In genomic region chr10:21511931-21512330, GRCh38 we compare ENCODE assay signal across 22 cellular contexts. TPM values are rescaled to one million over a fixed set of nuclear protein-coding genes. Genes with fewer than 3 reads are reported as not detected.
DNase-seq lines count a peak whose midpoint lies in the region; TF ChIP-seq lines count a peak whose summit lies in the region.
"Had no signal": no experiment of that assay in that cellular context is flagged by ENCODE, and none has a peak within 500 bp of the region (broad histone marks: within the 10 kb centered on the region; RNA-seq: fewer than 3 reads in every experiment).

No MANE protein-coding gene starts in this region.

- no peak for TF ChIP-seq EP300 in tibial nerve (IDR thresholded peaks at IDR 0.05)

- H3K4me1 Mint-ChIP-seq in endothelial cell (ENCODE audit: unreplicated experiment): peaks cover 61% of the 10 kb centered on the region

- peaks cover 18% of the 10 kb centered on the region for H3K27me3 Mint-ChIP-seq in endothelial cell (ENCODE audit: unreplicated experiment)

- H3K4me3 Mint-ChIP-seq in endothelial cell (ENCODE audit: unreplicated experiment): peak overlapping the region; percentile 90
- H3K4me3 Mint-ChIP-seq: stimulated activated naive CD8-positive, alpha-beta T cell treated with anti-CD3 and anti-CD28 coated beads, Interleukin-15, amount 100 ng/mL, for 72 hours had no signal

- WGBS in mesodermal cell (ENCODE audit: insufficient coverage in 2 of 2), 2 experiments: no CpG with 5 or more reads among the region's 1 CpG
- WGBS in tibial nerve, 2 donors: 52 to 58% methylated on average over 1 of the region's 1 CpG

- H3K36me3 Mint-ChIP-seq in endothelial cell (ENCODE audit: low read depth, unreplicated experiment): peaks cover 9% of the 10 kb centered on the region

- no peaks in the 10 kb centered on the region for H3K9me3 Mint-ChIP-seq in endothelial cell (ENCODE audit: unreplicated experiment)
- H3K9me3 Mint-ChIP-seq: stimulated activated naive CD8-positive, alpha-beta T cell treated with anti-CD3 and anti-CD28 coated beads, Interleukin-15, amount 100 ng/mL, for 72 hours had no signal

- no peak overlapping the region for H3K4me3 ChIP-seq in mesodermal cell (ENCODE audit: extremely low read depth, insufficient read depth, low read length, poor library complexity, severe bottlenecking)
- H3K4me3 ChIP-seq in tibial nerve: no peak overlapping the region
- H3K4me3 ChIP-seq: SJCRH30 had no signal

- TF ChIP-seq CTCF in endothelial cell (IDR thresholded peaks at IDR 0.05; ENCODE audit: unreplicated experiment): no peak
- TF ChIP-seq CTCF in tibial nerve (IDR thresholded peaks at IDR 0.05): no peak

- peak overlapping the region; percentile 98 for H3K27ac Mint-ChIP-seq in endothelial cell (ENCODE audit: unreplicated experiment)
- H3K27ac Mint-ChIP-seq: stimulated activated naive CD8-positive, alpha-beta T cell treated with anti-CD3 and anti-CD28 coated beads, Interleukin-15, amount 100 ng/mL, for 72 hours had no signal

- H3K27me3 ChIP-seq in tibial nerve: peaks cover 0 to 7% of the 10 kb centered on the region in 2 donors
- H3K27me3 ChIP-seq: BE2C, foreskin keratinocyte, SJCRH30 had no signal

- no peaks in the 10 kb centered on the region for H3K9me3 ChIP-seq in mesodermal cell (ENCODE audit: control insufficient read depth, low read length)
- H3K9me3 ChIP-seq in tibial nerve: no peaks in the 10 kb centered on the region
- H3K9me3 ChIP-seq: BE2C, SJCRH30 had no signal

- peaks cover 41% of the 10 kb centered on the region for H3K4me1 ChIP-seq in mesodermal cell (ENCODE audit: control insufficient read depth, insufficient read depth, low read length, poor library complexity, severe bottlenecking)
- H3K4me1 ChIP-seq in tibial nerve: peaks cover 0 to 38% (median 4%) of the 10 kb centered on the region in 4 donors
- H3K4me1 ChIP-seq: SJCRH30 had no signal

- H3K27ac ChIP-seq in mesodermal cell (ENCODE audit: low read depth, low read length, severe bottlenecking) (peak overlapping the region; percentile 55), tibial nerve (peak overlapping the region in 3 of 4 donors; percentile 24 to 94 (median 89))
- H3K27ac ChIP-seq: foreskin keratinocyte, SJCRH30 had no signal

- DNase-seq in M059J (ENCODE audit: low read depth) (peak; percentile 4), endothelial cell (ENCODE audit: low spot score) (no peak), tibial nerve (ENCODE audit: low spot score in 2 of 2) (no peak), NCI-H1436 (lab: John Stamatoyannopoulos, UW) (no peak), NCI-H1436 treated with DMSO at 0.1 percent for 48 hours (lab: John Stamatoyannopoulos, UW) (no peak), NCI-H146 (lab: John Stamatoyannopoulos, UW) (no peak), SKM-1 (lab: John Stamatoyannopoulos, UW; ENCODE audit: unreplicated experiment) (no peak)
- DNase-seq: activated CD4-positive, alpha-beta T cell treated with anti-CD3 and anti-CD28 coated beads, Interleukin-2, amount 50 U/mL, for 48 hours; activated naive CD4-positive, alpha-beta T cell; anterior cingulate cortex; BE2C; COR-L47; foreskin keratinocyte; NCI-H1417 treated with DMSO at 0.1 percent for 48 hours; NCI-H2171 treated with DMSO at 0.1 percent for 48 hours; NCI-H774; occipital lobe; PC-3; SJCRH30; stimulated activated CD4-positive, alpha-beta T cell treated with anti-CD3 and anti-CD28 coated beads, Interleukin-2, amount 100 ng/mL, for 48 hours; stimulated activated naive CD8-positive, alpha-beta T cell treated with anti-CD3 and anti-CD28 coated beads, Interleukin-15, amount 100 ng/mL, for 72 hours had no signal

- no peak for TF ChIP-seq POLR2A in tibial nerve (IDR thresholded peaks at IDR 0.05)

- H3K36me3 ChIP-seq in mesodermal cell (ENCODE audit: control insufficient read depth, insufficient read depth, low read length) (no peaks in the 10 kb centered on the region), tibial nerve (no peaks in the 10 kb centered on the region)
- H3K36me3 ChIP-seq: BE2C, SJCRH30 had no signal

RNA-seq across cellular contexts. Expression of gene SKIDA1, which starts 13.6 kb away (rescaled TPM):
- 1.2 and 1.9 TPM in 2 replicates for total RNA-seq in M059J (2014; rRNA removed; shearing (Covaris generic))
- 5.9 TPM for total RNA-seq in endothelial cell (ENCODE audit: unreplicated experiment)
- 11.4 TPM for polyA plus RNA-seq in mesodermal cell (2013, experiment 1 of 2)
- 10.3 TPM for polyA plus RNA-seq in mesodermal cell (2013, experiment 2 of 2)
- total RNA-seq in tibial nerve: 1 to 10 TPM in 3 of 4 donors, under 1 TPM in 1; 0.39 to 5.2 (median 2.3) TPM

RNA-seq across cellular contexts. Expression of gene MLLT10, which starts 22.1 kb away (rescaled TPM):
- 9.1 and 9.3 TPM in 2 replicates for total RNA-seq in M059J (2014; rRNA removed; shearing (Covaris generic))
- total RNA-seq in endothelial cell (ENCODE audit: unreplicated experiment) (50.6 TPM), tibial nerve (10 to 100 TPM; 40.6 to 60.9 (median 47.5) TPM)
- polyA plus RNA-seq in mesodermal cell (2013, experiment 1 of 2): 45.1 TPM
- polyA plus RNA-seq in mesodermal cell (2013, experiment 2 of 2): 40.1 TPM
